In genomic region chr2:216497808-216498366, GRCh38 we compare ENCODE assay signal across 8 cellular contexts. TPM values are rescaled to one million over a fixed set of nuclear protein-coding genes. Genes with fewer than 3 reads are reported as not detected.
DNase-seq lines count a peak whose midpoint lies in the region; ATAC-seq and TF ChIP-seq lines count a peak whose summit lies in the region.

No MANE protein-coding gene starts in this region.

- H3K27ac ChIP-seq in HL-60 (replicated peaks) (peak overlapping the region; percentile 93), iPS DF 6.9 (ENCODE audit: low read length) (no peak overlapping the region)

- H3K4me3 Mint-ChIP-seq in activated T-helper 17 cell treated with anti-CD3 and anti-CD28 coated beads, Interleukin-2, amount 50 U/mL, for 72 hours = peak overlapping the region; percentile 97
- peak overlapping the region; percentile 90 for H3K4me3 Mint-ChIP-seq in stimulated activated memory B cell treated with anti-CD40 and anti-IgM and Interleukin-4, amounts not matched to agents 10 μg/mL and 1 μg/mL and 100 μg/mL, for 72 hours

- ATAC-seq in activated T-helper 17 cell treated with anti-CD3 and anti-CD28 coated beads, Interleukin-2, amount 50 U/mL, for 72 hours (replicated peaks) = no peak
- ATAC-seq in stimulated activated memory B cell treated with anti-CD40 and anti-IgM and Interleukin-4, amounts not matched to agents 10 μg/mL and 1 μg/mL and 100 μg/mL, for 72 hours = no peak

- no peak for TF ChIP-seq CTCF in HL-60 (IDR thresholded peaks at IDR 0.05; ENCODE audit: insufficient read depth, low read length)

- peaks cover 48% of the 10 kb centered on the region for H3K36me3 Mint-ChIP-seq in activated T-helper 17 cell treated with anti-CD3 and anti-CD28 coated beads, Interleukin-2, amount 50 U/mL, for 72 hours (ENCODE audit: low read depth)
- peaks cover 43% of the 10 kb centered on the region for H3K36me3 Mint-ChIP-seq in stimulated activated memory B cell treated with anti-CD40 and anti-IgM and Interleukin-4, amounts not matched to agents 10 μg/mL and 1 μg/mL and 100 μg/mL, for 72 hours

- no peaks in the 10 kb centered on the region for H3K4me1 ChIP-seq in iPS DF 6.9 (ENCODE audit: control insufficient read depth, insufficient read depth, low read length)

- H3K9me3 ChIP-seq in iPS DF 6.9 (ENCODE audit: control insufficient read depth, insufficient read depth, low read length) = no peaks in the 10 kb centered on the region

- peaks cover 21% of the 10 kb centered on the region; the same call in 1 of the 2 replicates for H3K36me3 ChIP-seq in iPS DF 6.9 (ENCODE audit: control insufficient read depth, insufficient read depth, low read length)

- no peaks in the 10 kb centered on the region for H3K27me3 ChIP-seq in HL-60 (ENCODE audit: insufficient read depth, poor library complexity, severe bottlenecking)
- no peaks in the 10 kb centered on the region for H3K27me3 ChIP-seq in iPS DF 6.9 (ENCODE audit: control insufficient read depth, insufficient read depth, low read length)

- peak overlapping the region; percentile 59 for H3K4me3 ChIP-seq in HL-60 (replicated peaks; ENCODE audit: insufficient read depth, low read length)
- peak overlapping the region; percentile 88; the same call in 1 of the 2 replicates for H3K4me3 ChIP-seq in iPS DF 6.9 (ENCODE audit: low read length)

- no peak for DNase-seq in HL-60 (ENCODE audit: low read depth in 1 of 2, low spot score in 1 of 2)
- DNase-seq in iPS DF 6.9 (ENCODE audit: low read depth, low spot score) = no peak
- DNase-seq in hypothalamus (lab: John Stamatoyannopoulos, UW) = no peak
- DNase-seq in midbrain (lab: John Stamatoyannopoulos, UW) = no peak
- DNase-seq in kidney tubule cell (ENCODE audit: low spot score) = no peak
- DNase-seq in HT-29 (ENCODE audit: low spot score) = no peak

- H3K9me3 Mint-ChIP-seq in activated T-helper 17 cell treated with anti-CD3 and anti-CD28 coated beads, Interleukin-2, amount 50 U/mL, for 72 hours = no peaks in the 10 kb centered on the region
- H3K9me3 Mint-ChIP-seq in stimulated activated memory B cell treated with anti-CD40 and anti-IgM and Interleukin-4, amounts not matched to agents 10 μg/mL and 1 μg/mL and 100 μg/mL, for 72 hours = no peaks in the 10 kb centered on the region

- H3K27ac Mint-ChIP-seq in activated T-helper 17 cell treated with anti-CD3 and anti-CD28 coated beads, Interleukin-2, amount 50 U/mL, for 72 hours = peak overlapping the region; percentile 99
- peak overlapping the region; percentile 97 for H3K27ac Mint-ChIP-seq in stimulated activated memory B cell treated with anti-CD40 and anti-IgM and Interleukin-4, amounts not matched to agents 10 μg/mL and 1 μg/mL and 100 μg/mL, for 72 hours

- H3K27me3 Mint-ChIP-seq in activated T-helper 17 cell treated with anti-CD3 and anti-CD28 coated beads, Interleukin-2, amount 50 U/mL, for 72 hours = no peaks in the 10 kb centered on the region
- H3K27me3 Mint-ChIP-seq in stimulated activated memory B cell treated with anti-CD40 and anti-IgM and Interleukin-4, amounts not matched to agents 10 μg/mL and 1 μg/mL and 100 μg/mL, for 72 hours = no peaks in the 10 kb centered on the region

- H3K4me1 Mint-ChIP-seq in activated T-helper 17 cell treated with anti-CD3 and anti-CD28 coated beads, Interleukin-2, amount 50 U/mL, for 72 hours = peaks cover 31% of the 10 kb centered on the region
- peaks cover 65% of the 10 kb centered on the region for H3K4me1 Mint-ChIP-seq in stimulated activated memory B cell treated with anti-CD40 and anti-IgM and Interleukin-4, amounts not matched to agents 10 μg/mL and 1 μg/mL and 100 μg/mL, for 72 hours

- WGBS in iPS DF 6.9 (ENCODE audit: insufficient coverage, insufficient read length) = no CpG with 5 or more reads among the region's 8 CpGs

RNA-seq across cellular contexts. Expression of gene RPL37A, which starts 0.8 kb away (rescaled TPM):
- total RNA-seq in activated T-helper 17 cell treated with anti-CD3 and anti-CD28 coated beads, Interleukin-2, amount 50 U/mL, for 72 hours = 1,000 to 10,000 TPM; 2,880 to 3,993 TPM
- total RNA-seq in HT-29 (2014; rRNA removed; shearing (Covaris generic)) = 2,133 and 2,247 TPM in 2 replicates
